1 cellular context compared by ENCODE assay signal in the genomic region with DNA sequence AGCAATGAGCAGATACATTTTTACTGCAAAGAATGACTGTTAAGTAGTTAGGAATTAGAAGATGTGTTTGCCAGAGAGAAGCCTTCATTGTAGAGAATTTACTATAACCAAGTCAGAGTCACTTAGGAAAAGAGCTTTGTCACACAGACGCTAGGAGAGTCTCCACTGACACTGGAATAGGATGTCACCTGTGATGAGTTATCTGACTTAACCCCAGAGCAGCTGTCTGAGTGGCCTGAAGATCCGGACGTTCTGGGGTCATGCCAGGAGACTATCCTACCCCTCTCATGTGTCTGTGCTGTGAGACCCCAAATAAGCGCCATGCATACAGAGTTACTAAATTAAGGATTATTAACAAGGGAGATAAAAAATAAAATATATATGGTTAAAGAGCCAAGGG.
TF ChIP-seq lines count a peak whose summit lies in the region.

No MANE protein-coding gene starts in this region.

TF ChIP-seq in GM23338, 12 proteins besides CTCF, POLR2A, EP300 and RAD21 (continued from another document):
- TF ChIP-seq, protein P1, sequence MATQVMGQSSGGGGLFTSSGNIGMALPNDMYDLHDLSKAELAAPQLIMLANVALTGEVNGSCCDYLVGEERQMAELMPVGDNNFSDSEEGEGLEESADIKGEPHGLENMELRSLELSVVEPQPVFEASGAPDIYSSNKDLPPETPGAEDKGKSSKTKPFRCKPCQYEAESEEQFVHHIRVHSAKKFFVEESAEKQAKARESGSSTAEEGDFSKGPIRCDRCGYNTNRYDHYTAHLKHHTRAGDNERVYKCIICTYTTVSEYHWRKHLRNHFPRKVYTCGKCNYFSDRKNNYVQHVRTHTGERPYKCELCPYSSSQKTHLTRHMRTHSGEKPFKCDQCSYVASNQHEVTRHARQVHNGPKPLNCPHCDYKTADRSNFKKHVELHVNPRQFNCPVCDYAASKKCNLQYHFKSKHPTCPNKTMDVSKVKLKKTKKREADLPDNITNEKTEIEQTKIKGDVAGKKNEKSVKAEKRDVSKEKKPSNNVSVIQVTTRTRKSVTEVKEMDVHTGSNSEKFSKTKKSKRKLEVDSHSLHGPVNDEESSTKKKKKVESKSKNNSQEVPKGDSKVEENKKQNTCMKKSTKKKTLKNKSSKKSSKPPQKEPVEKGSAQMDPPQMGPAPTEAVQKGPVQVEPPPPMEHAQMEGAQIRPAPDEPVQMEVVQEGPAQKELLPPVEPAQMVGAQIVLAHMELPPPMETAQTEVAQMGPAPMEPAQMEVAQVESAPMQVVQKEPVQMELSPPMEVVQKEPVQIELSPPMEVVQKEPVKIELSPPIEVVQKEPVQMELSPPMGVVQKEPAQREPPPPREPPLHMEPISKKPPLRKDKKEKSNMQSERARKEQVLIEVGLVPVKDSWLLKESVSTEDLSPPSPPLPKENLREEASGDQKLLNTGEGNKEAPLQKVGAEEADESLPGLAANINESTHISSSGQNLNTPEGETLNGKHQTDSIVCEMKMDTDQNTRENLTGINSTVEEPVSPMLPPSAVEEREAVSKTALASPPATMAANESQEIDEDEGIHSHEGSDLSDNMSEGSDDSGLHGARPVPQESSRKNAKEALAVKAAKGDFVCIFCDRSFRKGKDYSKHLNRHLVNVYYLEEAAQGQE (IDR thresholded peaks at IDR 0.05; ENCODE audit: unreplicated experiment), result no peak
- TF ChIP-seq NANOG (IDR thresholded peaks at IDR 0.05; ENCODE audit: borderline replicate concordance), result no peak
